In genomic region chr4:53929311-53929710, GRCh38 we compare ENCODE assay signal across 13 cellular contexts.
"Had no signal": no experiment of that assay in that cellular context is flagged by ENCODE, and none has a peak within 500 bp of the region (broad histone marks: within the 10 kb centered on the region; RNA-seq: fewer than 3 reads in every experiment).

No MANE protein-coding gene starts in this region.

- H3K4me1 ChIP-seq: pancreas had no signal

- H3K36me3 ChIP-seq: pancreas, right lobe of liver, WERI-Rb-1 had no signal

- H3K27ac ChIP-seq: coronary artery, pancreas, WERI-Rb-1 had no signal

- H3K9me3 Mint-ChIP-seq: central memory CD8-positive, alpha-beta T cell; immature natural killer cell; memory B cell; neural crest cell; stimulated activated naive B cell treated with anti-CD40 and anti-IgM and Interleukin-4, amounts not matched to agents 10 μg/mL and 1 μg/mL and 100 μg/mL, for 72 hours had no signal

- H3K27me3 ChIP-seq: pancreas, right lobe of liver had no signal

- H3K36me3 Mint-ChIP-seq: activated naive CD8-positive, alpha-beta T cell; brain; immature natural killer cell; memory B cell; naive B cell; stimulated activated naive B cell treated with anti-CD40 and anti-IgM and Interleukin-4, amounts not matched to agents 10 μg/mL and 1 μg/mL and 100 μg/mL, for 72 hours had no signal

- H3K27me3 Mint-ChIP-seq: activated naive CD8-positive, alpha-beta T cell; central memory CD8-positive, alpha-beta T cell had no signal

- H3K9me3 ChIP-seq: mucosa of descending colon, pancreas, right lobe of liver had no signal

- H3K27ac Mint-ChIP-seq: activated naive CD8-positive, alpha-beta T cell; brain; immature natural killer cell; memory B cell; naive B cell; stimulated activated naive B cell treated with anti-CD40 and anti-IgM and Interleukin-4, amounts not matched to agents 10 μg/mL and 1 μg/mL and 100 μg/mL, for 72 hours had no signal

- H3K4me3 ChIP-seq: coronary artery, mucosa of descending colon, pancreas, right lobe of liver had no signal

- H3K4me3 Mint-ChIP-seq: activated naive CD8-positive, alpha-beta T cell; brain; central memory CD8-positive, alpha-beta T cell; immature natural killer cell; memory B cell; naive B cell; neural crest cell; stimulated activated naive B cell treated with anti-CD40 and anti-IgM and Interleukin-4, amounts not matched to agents 10 μg/mL and 1 μg/mL and 100 μg/mL, for 72 hours had no signal

- H3K4me1 Mint-ChIP-seq: brain; central memory CD8-positive, alpha-beta T cell; immature natural killer cell; memory B cell; naive B cell; neural crest cell; stimulated activated naive B cell treated with anti-CD40 and anti-IgM and Interleukin-4, amounts not matched to agents 10 μg/mL and 1 μg/mL and 100 μg/mL, for 72 hours had no signal
